Comparison of ENCODE assay signal across 8 cellular contexts in the genomic region with DNA sequence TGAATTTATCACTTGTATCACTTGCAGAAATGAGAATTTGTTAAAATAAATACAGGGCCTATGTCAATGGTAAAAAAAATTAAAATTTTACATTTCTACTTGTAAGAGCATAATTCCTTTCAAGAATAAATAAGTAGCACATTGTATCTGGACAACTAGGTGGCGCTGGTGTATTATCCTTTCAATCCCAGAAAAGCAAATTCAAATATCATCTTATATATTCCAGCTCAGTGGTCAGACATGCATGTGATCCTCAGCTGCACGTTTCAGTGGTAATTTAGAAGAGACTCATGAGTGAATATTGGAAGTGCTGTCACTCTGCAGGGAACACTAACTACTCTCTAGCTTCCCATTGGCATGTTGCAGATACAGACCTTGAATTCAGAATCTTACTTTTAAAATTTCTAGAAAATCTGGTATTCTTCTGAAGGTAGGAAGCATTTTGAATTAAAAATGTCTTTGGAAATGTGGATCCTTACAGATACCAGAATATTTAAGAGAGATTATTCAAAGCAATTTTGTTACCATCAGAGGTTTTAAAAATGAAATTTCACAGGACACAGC.
DNase-seq lines count a peak whose midpoint lies in the region; ATAC-seq and TF ChIP-seq lines count a peak whose summit lies in the region.

No MANE protein-coding gene starts in this region.

- TF ChIP-seq CTCF in Panc1 (IDR thresholded peaks at IDR 0.05) (peak; percentile 63; the same call in 1 of the 2 replicates), epithelial cell of proximal tubule (conservative IDR thresholded peaks at IDR 0.05; ENCODE audit: low read depth, low read length) (peak; percentile 78)

- H3K9me3 Mint-ChIP-seq in stimulated activated effector memory CD8-positive, alpha-beta T cell treated with anti-CD3 and anti-CD28 coated beads, Interleukin-12 subunit alpha, Interleukin-12 subunit beta, amount 100 ng/mL, for 72 hours = peaks cover 5% of the 10 kb centered on the region

- intact Hi-C loops in Panc1 (cut with micrococcal nuclease; ENCODE audit: unreplicated experiment) = loop anchor here (10.0 kb wide), 3 partner anchors 164 to 696 kb away; no protein-coding TSS in a partner anchor

- H3K4me3 ChIP-seq in Panc1 (ENCODE audit: low read depth in 2 of 2, low read length in 2 of 2) (no peak overlapping the region), epithelial cell of proximal tubule (ENCODE audit: low read depth, low read length) (no peak overlapping the region)

- no peaks in the 10 kb centered on the region for H3K9me3 ChIP-seq in Panc1 (ENCODE audit: control insufficient read depth, insufficient read depth, low read depth, low read length)

- POLR2A ChIA-PET in Panc1 (lab: Charles Lee) = no interaction called here

- no peak overlapping the region for H3K27ac ChIP-seq in Panc1 (ENCODE audit: low read length)

- H3K27ac Mint-ChIP-seq in stimulated activated effector memory CD8-positive, alpha-beta T cell treated with anti-CD3 and anti-CD28 coated beads, Interleukin-12 subunit alpha, Interleukin-12 subunit beta, amount 100 ng/mL, for 72 hours = no peak overlapping the region

- no peaks in the 10 kb centered on the region for H3K4me1 Mint-ChIP-seq in stimulated activated effector memory CD8-positive, alpha-beta T cell treated with anti-CD3 and anti-CD28 coated beads, Interleukin-12 subunit alpha, Interleukin-12 subunit beta, amount 100 ng/mL, for 72 hours

- H3K36me3 ChIP-seq in Panc1 (ENCODE audit: control insufficient read depth, insufficient read depth, low read length) = no peaks in the 10 kb centered on the region

- no peaks in the 10 kb centered on the region for H3K36me3 Mint-ChIP-seq in stimulated activated effector memory CD8-positive, alpha-beta T cell treated with anti-CD3 and anti-CD28 coated beads, Interleukin-12 subunit alpha, Interleukin-12 subunit beta, amount 100 ng/mL, for 72 hours

- no peaks in the 10 kb centered on the region for H3K27me3 ChIP-seq in Panc1 (ENCODE audit: control insufficient read depth, insufficient read depth, low read length)

- H3K4me1 ChIP-seq in Panc1 (ENCODE audit: control insufficient read depth, insufficient read depth, low read length) = no peaks in the 10 kb centered on the region

- DNase-seq in DMS79 (lab: John Stamatoyannopoulos, UW) (peak; percentile 5), LoVo (ENCODE audit: low spot score) (peak; percentile 28), Panc1 (ENCODE audit: low read depth, low spot score) (peak; percentile 35), epithelial cell of proximal tubule (ENCODE audit: low read depth) (peak; percentile 10), pons (ENCODE audit: low spot score) (peak; percentile 79)
- DNase-seq in stimulated activated effector memory CD8-positive, alpha-beta T cell treated with anti-CD3 and anti-CD28 coated beads, Interleukin-12 subunit alpha, Interleukin-12 subunit beta, amount 100 ng/mL, for 72 hours (ENCODE audit: low spot score in 2 of 2) = no peak

- CTCF ChIA-PET in Panc1 (lab: Charles Lee) = no interaction called here

- H3K4me3 Mint-ChIP-seq in stimulated activated effector memory CD8-positive, alpha-beta T cell treated with anti-CD3 and anti-CD28 coated beads, Interleukin-12 subunit alpha, Interleukin-12 subunit beta, amount 100 ng/mL, for 72 hours = no peak overlapping the region

- in situ Hi-C loops in Panc1 (cut with HindIII; ENCODE audit: low pct_unique_long_range_greater_than_20kb, low sequenced_read_pairs) = no loop called here

- ATAC-seq in Panc1 (no peak), GM18907 (IDR thresholded peaks at IDR 0.05; ENCODE audit: unreplicated experiment) (no peak), GM21367 (IDR thresholded peaks at IDR 0.05; ENCODE audit: unreplicated experiment) (no peak)
- no peak for ATAC-seq in stimulated activated effector memory CD8-positive, alpha-beta T cell treated with anti-CD3 and anti-CD28 coated beads, Interleukin-12 subunit alpha, Interleukin-12 subunit beta, amount 100 ng/mL, for 72 hours

- no TSS peak for BruUV-seq in Panc1 (replicated peaks; lab: Mats Ljungman, UMichigan)

Comparison
In these comparisons a context has a peak if more than half of its experiments do, and no peak if none do; other contexts are left out.
1. DNase-seq: peak in DMS79 (single experiment), LoVo (single experiment), Panc1 (single experiment), epithelial cell of proximal tubule (single experiment) and pons (single experiment); none in stimulated activated effector memory CD8-positive, alpha-beta T cell treated with anti-CD3 and anti-CD28 coated beads, Interleukin-12 subunit alpha, Interleukin-12 subunit beta, amount 100 ng/mL, for 72 hours (0 of 2).